ENCODE assay signal across 30 cellular contexts in genomic region chr9:101307041-101307440, GRCh38.
DNase-seq lines count a peak whose midpoint lies in the region; ATAC-seq and TF ChIP-seq lines count a peak whose summit lies in the region.
"Had no signal": no experiment of that assay in that cellular context is flagged by ENCODE, and none has a peak within 500 bp of the region (broad histone marks: within the 10 kb centered on the region; RNA-seq: fewer than 3 reads in every experiment).

No MANE protein-coding gene starts in this region.

- DNase-seq in NCI-H2029 (lab: John Stamatoyannopoulos, UW) (peak; percentile 78), NCI-H82 treated with DMSO at 0.1 percent for 48 hours (lab: John Stamatoyannopoulos, UW; ENCODE audit: unreplicated experiment) (peak; percentile 7), dermis blood vessel endothelial cell (peak; percentile 11), MM.1S (no peak)
- no peak for DNase-seq in activated naive CD4-positive, alpha-beta T cell treated with anti-CD3 and anti-CD28 coated beads, Interleukin-2, amount 50 U/mL, for 72 hours (ENCODE audit: low spot score in 2 of 2)
- DNase-seq: activated gamma-delta T cell; activated naive CD8-positive, alpha-beta T cell treated with anti-CD3 and anti-CD28 coated beads, Interleukin-2, amount 50 U/mL, for 24 hours; brain microvascular endothelial cell; CD8-positive, alpha-beta T cell; DMS53; effector CD4-positive, alpha-beta T cell; erythroblast; foreskin fibroblast; GOT3; heart right ventricle; left colon; midbrain; natural killer cell; NCI-H1694 treated with DMSO at 0.1 percent for 48 hours; NCI-H510A; ovary; RPMI8226; stimulated activated CD4-positive, alpha-beta T cell treated with anti-CD3 and anti-CD28 coated beads, Interleukin-4, amount 100 ng/mL, for 1 hour; stimulated activated naive B cell treated with anti-CD40 and anti-IgM and Interleukin-4, amounts not matched to agents 10 μg/mL and 1 μg/mL and 100 μg/mL, for 72 hours; T-helper 2 cell had no signal

- H3K27ac ChIP-seq in temporal lobe (ENCODE audit: low read depth, low read length) (peak overlapping the region; percentile 19), MM.1S (ENCODE audit: low read length) (no peak overlapping the region)
- H3K27ac ChIP-seq: brain microvascular endothelial cell, heart right ventricle, ovary, right atrium auricular region, SK-N-MC, suprapubic skin had no signal

- no peak overlapping the region for H3K4me3 ChIP-seq in MM.1S (ENCODE audit: low read length)
- H3K4me3 ChIP-seq: heart right ventricle, ovary, right atrium auricular region, SK-N-MC, suprapubic skin had no signal

- no peaks in the 10 kb centered on the region for H3K27me3 ChIP-seq in MM.1S (replicated peaks; ENCODE audit: insufficient read depth, low read length)
- H3K27me3 ChIP-seq: brain microvascular endothelial cell, ovary, right atrium auricular region, suprapubic skin had no signal

- H3K9me3 Mint-ChIP-seq in activated naive CD4-positive, alpha-beta T cell treated with anti-CD3 and anti-CD28 coated beads, Interleukin-2, amount 50 U/mL, for 72 hours = no peaks in the 10 kb centered on the region
- H3K9me3 Mint-ChIP-seq: activated naive CD8-positive, alpha-beta T cell treated with anti-CD3 and anti-CD28 coated beads, Interleukin-2, amount 50 U/mL, for 24 hours; CD8-positive, alpha-beta T cell; natural killer cell; stimulated activated naive B cell treated with anti-CD40 and anti-IgM and Interleukin-4, amounts not matched to agents 10 μg/mL and 1 μg/mL and 100 μg/mL, for 72 hours had no signal

- no peaks in the 10 kb centered on the region for H3K36me3 Mint-ChIP-seq in activated naive CD4-positive, alpha-beta T cell treated with anti-CD3 and anti-CD28 coated beads, Interleukin-2, amount 50 U/mL, for 72 hours
- H3K36me3 Mint-ChIP-seq: CD8-positive, alpha-beta T cell; natural killer cell; stimulated activated naive B cell treated with anti-CD40 and anti-IgM and Interleukin-4, amounts not matched to agents 10 μg/mL and 1 μg/mL and 100 μg/mL, for 72 hours had no signal

- no peak for TF ChIP-seq CTCF in MM.1S (IDR thresholded peaks at IDR 0.05; ENCODE audit: low read length)

- no peak overlapping the region for H3K9ac ChIP-seq in MM.1S (ENCODE audit: low read length)

- H3K4me1 ChIP-seq in MM.1S (ENCODE audit: low read length) = no peaks in the 10 kb centered on the region
- H3K4me1 ChIP-seq: heart right ventricle, right atrium auricular region had no signal

- ATAC-seq in activated naive CD4-positive, alpha-beta T cell treated with anti-CD3 and anti-CD28 coated beads, Interleukin-2, amount 50 U/mL, for 72 hours = no peak
- ATAC-seq in GM18907 (IDR thresholded peaks at IDR 0.05; ENCODE audit: unreplicated experiment) = no peak
- ATAC-seq: activated naive CD8-positive, alpha-beta T cell treated with anti-CD3 and anti-CD28 coated beads, Interleukin-2, amount 50 U/mL, for 24 hours; CD8-positive, alpha-beta T cell; heart right ventricle; left colon; natural killer cell; stimulated activated naive B cell treated with anti-CD40 and anti-IgM and Interleukin-4, amounts not matched to agents 10 μg/mL and 1 μg/mL and 100 μg/mL, for 72 hours had no signal

- H2AFZ ChIP-seq in MM.1S (ENCODE audit: low read length) = no peak overlapping the region

- H3K4me2 ChIP-seq in MM.1S (ENCODE audit: low read depth, low read length) = no peak overlapping the region

- H3K79me2 ChIP-seq in MM.1S (ENCODE audit: low read length) = no peaks in the 10 kb centered on the region

- no peaks in the 10 kb centered on the region for H4K20me1 ChIP-seq in MM.1S (ENCODE audit: insufficient read depth, low read length)

- H3K9me2 ChIP-seq in MM.1S (replicated peaks; ENCODE audit: insufficient read depth, low read length) = no peaks in the 10 kb centered on the region

- no peaks in the 10 kb centered on the region for H3K36me3 ChIP-seq in MM.1S (replicated peaks; ENCODE audit: insufficient read depth, low read length)
- H3K36me3 ChIP-seq: brain microvascular endothelial cell, heart right ventricle, ovary, right atrium auricular region, suprapubic skin had no signal

- no peaks in the 10 kb centered on the region for H3K9me3 ChIP-seq in MM.1S (replicated peaks; ENCODE audit: insufficient read depth, low read length)
- H3K9me3 ChIP-seq: heart right ventricle, ovary, right atrium auricular region, suprapubic skin had no signal

- no peak overlapping the region for H3K27ac Mint-ChIP-seq in activated naive CD4-positive, alpha-beta T cell treated with anti-CD3 and anti-CD28 coated beads, Interleukin-2, amount 50 U/mL, for 72 hours
- H3K27ac Mint-ChIP-seq: activated naive CD8-positive, alpha-beta T cell treated with anti-CD3 and anti-CD28 coated beads, Interleukin-2, amount 50 U/mL, for 24 hours; CD8-positive, alpha-beta T cell; natural killer cell; stimulated activated naive B cell treated with anti-CD40 and anti-IgM and Interleukin-4, amounts not matched to agents 10 μg/mL and 1 μg/mL and 100 μg/mL, for 72 hours had no signal

- H3F3A ChIP-seq in MM.1S (ENCODE audit: insufficient read depth, low read length) = no peaks in the 10 kb centered on the region

Comparison
In these comparisons a context has a peak if more than half of its experiments do, and no peak if none do; other contexts are left out.
1. DNase-seq: peak in NCI-H2029 (single experiment), NCI-H82 treated with DMSO at 0.1 percent for 48 hours (single experiment) and dermis blood vessel endothelial cell (single experiment); none in activated naive CD4-positive, alpha-beta T cell treated with anti-CD3 and anti-CD28 coated beads, Interleukin-2, amount 50 U/mL, for 72 hours (0 of 2) and MM.1S (single experiment).